ENCODE assay signal across 22 cellular contexts in genomic region chr1:205735218-205735617, GRCh38.
"Had no signal": no experiment of that assay in that cellular context is flagged by ENCODE, and none has a peak within 500 bp of the region (broad histone marks: within the 10 kb centered on the region; RNA-seq: fewer than 3 reads in every experiment).

No MANE protein-coding gene starts in this region.

- H3K27ac ChIP-seq: adrenal gland, breast epithelium, gastroesophageal sphincter, heart left ventricle, tibial artery, WERI-Rb-1 had no signal

- DNase-seq: activated CD4-positive, alpha-beta T cell treated with anti-CD3 and anti-CD28 coated beads for 48 hours; activated naive CD4-positive, alpha-beta T cell treated with Interleukin-2 at 50 U/mL for 16 hours; adrenal gland; effector CD8-positive, alpha-beta T cell; heart left ventricle; kidney; stimulated activated CD4-positive, alpha-beta T cell treated with anti-CD3 and anti-CD28 coated beads, Interleukin-12 subunit alpha, Interleukin-12 subunit beta, amount 100 ng/mL, for 4 hours; stimulated activated CD4-positive, alpha-beta T cell treated with anti-CD3 and anti-CD28 coated beads, Interleukin-1b, Interleukin-23, amount 100 ng/mL, for 48 hours; stimulated activated CD8-positive, alpha-beta memory T cell treated with anti-CD3 and anti-CD28 coated beads, Interleukin-4, amount 100 ng/mL, for 48 hours; stimulated activated naive CD4-positive, alpha-beta T cell; substantia nigra; T-helper 2 cell; tibial artery; WERI-Rb-1 had no signal

- ATAC-seq: esophagus mucosa, gastroesophageal sphincter, heart left ventricle, left lobe of liver had no signal

- H3K27ac Mint-ChIP-seq: activated T-helper 2 cell treated with anti-CD3 and anti-CD28 coated beads, Interferon-gamma antibody, Interleukin-2, Interleukin-4, amounts not matched to agents 10 μg/mL and 5 μg/mL and 100 μg/mL, durations not matched to agents 14 hours and 24 hours and 36 hours; dendritic cell treated with granulocyte-macrophage colony-stimulating factor and Interleukin-4, amounts not matched to agents 40 ng/mL and 50 ng/mL, for 4 days; progenitor cell of endocrine pancreas had no signal

- H3K27me3 Mint-ChIP-seq: dendritic cell treated with granulocyte-macrophage colony-stimulating factor and Interleukin-4, amounts not matched to agents 40 ng/mL and 50 ng/mL, for 4 days; progenitor cell of endocrine pancreas had no signal

- H3K36me3 ChIP-seq: breast epithelium had no signal

- H3K4me3 Mint-ChIP-seq: dendritic cell treated with granulocyte-macrophage colony-stimulating factor and Interleukin-4, amounts not matched to agents 40 ng/mL and 50 ng/mL, for 4 days; neural crest cell had no signal

- H3K4me3 ChIP-seq: adrenal gland, breast epithelium, gastroesophageal sphincter, heart left ventricle, tibial artery had no signal

- H3K9me3 ChIP-seq: adrenal gland, breast epithelium, gastroesophageal sphincter, heart left ventricle, tibial artery had no signal

- H3K4me1 ChIP-seq: breast epithelium had no signal

- H3K27me3 ChIP-seq: adrenal gland, breast epithelium, gastroesophageal sphincter, heart left ventricle, tibial artery had no signal

- H3K9me3 Mint-ChIP-seq: activated T-helper 2 cell treated with anti-CD3 and anti-CD28 coated beads, Interferon-gamma antibody, Interleukin-2, Interleukin-4, amounts not matched to agents 10 μg/mL and 5 μg/mL and 100 μg/mL, durations not matched to agents 14 hours and 24 hours and 36 hours; dendritic cell treated with granulocyte-macrophage colony-stimulating factor and Interleukin-4, amounts not matched to agents 40 ng/mL and 50 ng/mL, for 4 days; neural crest cell had no signal
